Comparison of ENCODE assay signal across 15 cellular contexts in genomic region chr10:409403-410040, GRCh38.
A peak's percentile ranks its signal among the peaks of the same experiment; 100 is the strongest.
DNase-seq lines count a peak whose midpoint lies in the region; ATAC-seq, FAIRE-seq and TF ChIP-seq lines count a peak whose summit lies in the region.
"Had no signal": no experiment of that assay in that cellular context is flagged by ENCODE, and none has a peak within 500 bp of the region (broad histone marks: within the 10 kb centered on the region; RNA-seq: fewer than 3 reads in every experiment).

No MANE protein-coding gene starts in this region.

- H3K27me3 ChIP-seq in endodermal cell (ENCODE audit: control insufficient read depth, insufficient read depth, low read length, poor library complexity, severe bottlenecking) (peaks cover 19% of the 10 kb centered on the region), WERI-Rb-1 (ENCODE audit: insufficient read depth, low read depth, severe bottlenecking) (no peaks in the 10 kb centered on the region)
- H3K27me3 ChIP-seq: BLaER1 treated with 17β-estradiol and CSF1 and Interleukin-3, amounts not matched to agents 10 nM and 100 nM had no signal

- WGBS in endodermal cell (ENCODE audit: insufficient coverage in 1 of 2, insufficient read length in 1 of 2), 2 experiments = 71 to 92% methylated on average over 7 to 11 of the region's 12 CpGs

- H3K36me3 ChIP-seq in endodermal cell (ENCODE audit: control insufficient read depth, insufficient read depth, low read length) (peaks cover 54% of the 10 kb centered on the region), WERI-Rb-1 (0 out of 2 replicates have a peak, but pooled peaks cover 2% of the 10 kb centered on the region)

- ATAC-seq in left cardiac atrium = peak; percentile 53 to 83
- peak; percentile 48 for ATAC-seq in left colon
- ATAC-seq: K562 had no signal

- peaks cover 9% of the 10 kb centered on the region for H3K4me1 ChIP-seq in endodermal cell (ENCODE audit: control insufficient read depth, insufficient read depth, low read length)

- FAIRE-seq in GM12892 (lab: Jason Lieb, UNC) = no peak
- FAIRE-seq: K562 had no signal

- peak overlapping the region; percentile 57 for H3K27ac Mint-ChIP-seq in endodermal cell

- no peak overlapping the region for H3K4me3 Mint-ChIP-seq in endodermal cell
- H3K4me3 Mint-ChIP-seq: CD8-positive, alpha-beta memory T cell had no signal

- H3K36me3 Mint-ChIP-seq in endodermal cell (ENCODE audit: low read depth) = peaks cover 57% of the 10 kb centered on the region

- TF ChIP-seq CTCF in endodermal cell (conservative IDR thresholded peaks at IDR 0.05) = no peak
- no peak for TF ChIP-seq CTCF in WERI-Rb-1 (IDR thresholded peaks at IDR 0.05; ENCODE audit: low read depth, low read length)

- H3K27me3 Mint-ChIP-seq in endodermal cell (ENCODE audit: insufficient read depth) = peaks cover 17% of the 10 kb centered on the region

- TF ChIP-seq POLR2A in GM12892 (IDR thresholded peaks at IDR 0.05; ENCODE audit: low read depth, low read length) = no peak

- peak; percentile 61 for DNase-seq in endodermal cell
- no peak for DNase-seq in left cardiac atrium
- no peak for DNase-seq in left colon
- no peak for DNase-seq in NCI-H146 treated with DMSO at 0.1 percent for 48 hours (lab: John Stamatoyannopoulos, UW; ENCODE audit: unreplicated experiment)
- no peak for DNase-seq in GM12892 (ENCODE audit: insufficient read length)
- DNase-seq in mucosa of gallbladder (ENCODE audit: low spot score) = no peak
- DNase-seq in WERI-Rb-1 = no peak
- DNase-seq: CD8-positive, alpha-beta memory T cell; NCI-H1092 treated with DMSO at 0.1 percent for 48 hours; NCI-H1694 treated with DMSO at 0.1 percent for 48 hours; NCI-H2107; NCI-H510A treated with DMSO at 0.1 percent for 48 hours; NCI-H774 had no signal

- H3K4me3 ChIP-seq in endodermal cell (ENCODE audit: low read length) (no peak overlapping the region), WERI-Rb-1 (ENCODE audit: low read depth, low read length) (no peak overlapping the region)
- H3K4me3 ChIP-seq: BLaER1 treated with 17β-estradiol and CSF1 and Interleukin-3, amounts not matched to agents 10 nM and 100 nM; K562 had no signal

- no peaks in the 10 kb centered on the region for H3K9me3 Mint-ChIP-seq in endodermal cell
- H3K9me3 Mint-ChIP-seq: CD8-positive, alpha-beta memory T cell had no signal

- H3K4me1 Mint-ChIP-seq in endodermal cell = peaks cover 32% of the 10 kb centered on the region

- intact Hi-C loops in left cardiac atrium (cut with DNase I) (no loop called here), left colon (cut with DNase I, micrococcal nuclease) (no loop called here)

- H3K9ac ChIP-seq in endodermal cell (ENCODE audit: extremely low read depth, low read length, poor library complexity, severe bottlenecking) = no peak overlapping the region
- H3K9ac ChIP-seq: BLaER1 treated with 17β-estradiol and CSF1 and Interleukin-3, amounts not matched to agents 10 nM and 100 nM had no signal

- H3K9me3 ChIP-seq in endodermal cell (ENCODE audit: control insufficient read depth, low read length) (peaks cover 28% of the 10 kb centered on the region), WERI-Rb-1 (ENCODE audit: severe bottlenecking) (no peaks in the 10 kb centered on the region)
- H3K9me3 ChIP-seq: BLaER1 treated with 17β-estradiol and CSF1 and Interleukin-3, amounts not matched to agents 10 nM and 100 nM had no signal

- H3K27ac ChIP-seq in endodermal cell (ENCODE audit: low read depth, low read length) (no peak overlapping the region), WERI-Rb-1 (no peak overlapping the region)
- H3K27ac ChIP-seq: BLaER1 treated with 17β-estradiol and CSF1 and Interleukin-3, amounts not matched to agents 10 nM and 100 nM had no signal
